8 cellular contexts compared by ENCODE assay signal in genomic region chr10:102120142-102120986, GRCh38. TPM values are rescaled to one million over a fixed set of nuclear protein-coding genes. Genes with fewer than 3 reads are reported as not detected.
DNase-seq lines count a peak whose midpoint lies in the region; ATAC-seq and TF ChIP-seq lines count a peak whose summit lies in the region.

Gene LDB1 (minus strand): TSS chr10:102120368. CDS start chr10:102120110, 258 bp downstream.

- no peaks in the 10 kb centered on the region for H3K36me3 ChIP-seq in A673 (ENCODE audit: insufficient read depth, low read length, poor library complexity, severe bottlenecking)

- H3K4me1 ChIP-seq in A673 (ENCODE audit: insufficient read depth, low read length, poor library complexity, severe bottlenecking): peaks cover 57% of the 10 kb centered on the region

- no TSS peak for BruUV-seq in A673 (replicated peaks; lab: Mats Ljungman, UMichigan)

- POLR2A ChIA-PET in A673 (lab: Charles Lee; ENCODE audit: low non-redundant PET): interaction anchor here (0.6 kb wide), 1 partner anchor 14 kb away, joined by 3 read pairs; no protein-coding TSS in a partner anchor

- CTCF ChIA-PET in A673 (lab: Charles Lee): no interaction called here

- intact Hi-C loops in A673 (cut with micrococcal nuclease; ENCODE audit: unreplicated experiment): no loop called here

- DNase-seq in A673 (ENCODE audit: low spot score) (peak; percentile 92), NCI-H510A (lab: John Stamatoyannopoulos, UW) (peak; percentile 67), coronary artery (ENCODE audit: low spot score) (peak; percentile 88)
- DNase-seq in activated CD4-positive, alpha-beta T cell treated with anti-CD3 and anti-CD28 coated beads for 48 hours: peak; percentile 70
- peak; percentile 58 for DNase-seq in stimulated activated CD4-positive, alpha-beta T cell treated with anti-CD3 and anti-CD28 coated beads, Interleukin-1b, Interleukin-23, amount 100 ng/mL, for 48 hours

- H3K27me3 ChIP-seq in A673 (replicated peaks; ENCODE audit: insufficient read depth, low read depth, low read length, poor library complexity): no peaks in the 10 kb centered on the region
- H3K27me3 ChIP-seq in layer of hippocampus (ENCODE audit: control insufficient read depth, insufficient read depth, low read length): no peaks in the 10 kb centered on the region

- ATAC-seq in GM18517 (IDR thresholded peaks at IDR 0.05; ENCODE audit: unreplicated experiment): peak; percentile 62
- ATAC-seq in HG03066 (IDR thresholded peaks at IDR 0.05; ENCODE audit: low read depth, unreplicated experiment): peak; percentile 48

- TF ChIP-seq CTCF in A673 (conservative IDR thresholded peaks at IDR 0.05; ENCODE audit: low read depth, low read length): no peak
- no peak for TF ChIP-seq CTCF in coronary artery (IDR thresholded peaks at IDR 0.05)

- no peaks in the 10 kb centered on the region for H3K9me3 ChIP-seq in A673 (ENCODE audit: low read depth, low read length, poor library complexity, severe bottlenecking)

- H3K27ac ChIP-seq in A673 (ENCODE audit: low read depth, low read length, poor library complexity, severe bottlenecking) (peak within 1 kb of the TSS; percentile 81), coronary artery (peak within 1 kb of the TSS; percentile 99 to 100), layer of hippocampus (ENCODE audit: low read depth, low read length) (peak within 1 kb of the TSS; percentile 99)

- peak within 1 kb of the TSS; percentile 76 for H3K4me3 ChIP-seq in A673 (ENCODE audit: low read depth, low read length, poor library complexity, severe bottlenecking)
- H3K4me3 ChIP-seq in coronary artery: peak within 1 kb of the TSS; percentile 96

RNA-seq across cellular contexts. Expression of gene LDB1, which starts in this region (rescaled TPM):
- 78.5 and 82.4 TPM in 2 replicates for total RNA-seq in A673 (2021)

Comparison
In these comparisons a context has a peak if more than half of its experiments do, and no peak if none do; other contexts are left out.
1. Peak in every context shown above with its lines: DNase-seq, ATAC-seq, H3K4me3 ChIP-seq and H3K27ac ChIP-seq.